ENCODE assay signal across 31 cellular contexts in the genomic region with DNA sequence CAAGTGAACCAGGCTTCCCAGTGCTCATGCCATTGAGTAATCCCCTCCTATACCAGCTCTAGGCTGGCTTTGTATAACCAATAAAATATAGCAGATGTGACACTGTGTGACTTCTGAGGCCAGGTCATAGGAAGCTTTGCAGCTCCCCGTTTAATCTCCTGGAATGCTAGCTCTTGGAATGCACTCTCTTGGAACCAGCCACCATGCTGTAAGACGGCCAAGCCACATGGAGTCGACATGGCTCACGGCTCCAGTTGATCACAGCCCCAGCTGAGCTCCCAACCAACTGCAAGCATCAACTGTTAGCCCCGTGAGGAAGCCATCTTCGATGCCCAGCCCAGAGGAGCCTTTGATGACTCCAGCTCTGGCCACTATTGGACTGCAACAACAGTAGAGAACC.
DNase-seq lines count a peak whose midpoint lies in the region; ATAC-seq and TF ChIP-seq lines count a peak whose summit lies in the region.
"Had no signal": no experiment of that assay in that cellular context is flagged by ENCODE, and none has a peak within 500 bp of the region (broad histone marks: within the 10 kb centered on the region; RNA-seq: fewer than 3 reads in every experiment).

No MANE protein-coding gene starts in this region.

- BruUV-seq in MCF 10A (replicated peaks; lab: Mats Ljungman, UMichigan): no TSS peak

- no peaks in the 10 kb centered on the region for H3K4me1 ChIP-seq in breast epithelium
- H3K4me1 ChIP-seq in skeletal muscle tissue (ENCODE audit: control insufficient read depth in 3 of 3, insufficient read depth in 3 of 3, low read length in 3 of 3): peaks cover 10 to 11% (median 11%) of the 10 kb centered on the region in 3 donors
- H3K4me1 ChIP-seq: body of pancreas, tibial artery had no signal

- no peak overlapping the region for H3K4me3 Mint-ChIP-seq in MCF 10A (ENCODE audit: unreplicated experiment)
- H3K4me3 Mint-ChIP-seq: activated CD4-positive, alpha-beta T cell treated with anti-CD3 and anti-CD28 coated beads, Interleukin-2, amount 10 ng/mL, durations not matched to agents 7 days and 5 days; activated T-cell treated with anti-CD3 and anti-CD28 coated beads, Interleukin-2, amount 50 U/mL, for 72 hours; CD8-positive, alpha-beta T cell; naive thymus-derived CD4-positive, alpha-beta T cell had no signal

- H3K36me3 ChIP-seq in breast epithelium: no peaks in the 10 kb centered on the region
- no peaks in the 10 kb centered on the region for H3K36me3 ChIP-seq in skeletal muscle tissue (ENCODE audit: control insufficient read depth in 3 of 3, insufficient read depth in 3 of 3, low read length in 3 of 3)
- H3K36me3 ChIP-seq: stomach, tibial artery had no signal

- POLR2A ChIA-PET in MCF 10A (lab: Yijun Ruan, JAX): interaction anchor here (1.5 to 28.1 kb wide), 6 partner anchors 8 to 253 kb away, joined by 3 to 1127 read pairs (median 151); partner anchors contain the start of gene ADRB2

- DNase-seq in MCF 10A (ENCODE audit: unreplicated experiment) (no peak), breast epithelium (ENCODE audit: low spot score in 2 of 2) (no peak), RPMI7951 (ENCODE audit: low read depth) (peak; percentile 71), fibroblast of villous mesenchyme (ENCODE audit: low read depth) (peak; percentile 42), GDM1 (lab: John Stamatoyannopoulos, UW) (no peak), HK-2 (ENCODE audit: unreplicated experiment) (no peak)
- DNase-seq: 8988T; activated CD4-positive, alpha-beta T cell treated with anti-CD3 and anti-CD28 coated beads, Interleukin-2, amount 10 ng/mL, durations not matched to agents 7 days and 5 days; activated naive CD4-positive, alpha-beta T cell; AML-193; body of pancreas; CD8-positive, alpha-beta T cell; foreskin melanocyte; left colon; MM.1S; naive thymus-derived CD4-positive, alpha-beta T cell; NCI-H2081 treated with DMSO at 0.1 percent for 48 hours; NCI-H69; occipital lobe; SHP77; small intestine; stimulated activated CD4-positive, alpha-beta T cell treated with anti-CD3 and anti-CD28 coated beads, Interleukin-1b, Interleukin-23, amount 100 ng/mL, for 48 hours; stimulated activated CD8-positive, alpha-beta memory T cell treated with anti-CD3 and anti-CD28 coated beads, Interleukin-4, amount 100 ng/mL, for 48 hours; stomach; T-helper 9 cell; tibial artery had no signal

- peaks cover 57% of the 10 kb centered on the region for H3K4me1 Mint-ChIP-seq in MCF 10A (ENCODE audit: insufficient read depth, unreplicated experiment)
- H3K4me1 Mint-ChIP-seq: activated CD4-positive, alpha-beta T cell treated with anti-CD3 and anti-CD28 coated beads, Interleukin-2, amount 10 ng/mL, durations not matched to agents 7 days and 5 days had no signal

- TF ChIP-seq POLR2A in breast epithelium (IDR thresholded peaks at IDR 0.05): no peak

- TF ChIP-seq CTCF in MCF 10A (IDR thresholded peaks at IDR 0.05; ENCODE audit: unreplicated experiment) (no peak), breast epithelium (IDR thresholded peaks at IDR 0.05) (no peak), fibroblast of villous mesenchyme (IDR thresholded peaks at IDR 0.05; ENCODE audit: insufficient read depth, low read depth, low read length) (no peak)

- no peaks in the 10 kb centered on the region for H3K27me3 ChIP-seq in breast epithelium
- H3K27me3 ChIP-seq in skeletal muscle tissue (ENCODE audit: control insufficient read depth in 3 of 3, insufficient read depth in 3 of 3, low read length in 3 of 3): no peaks in the 10 kb centered on the region
- H3K27me3 ChIP-seq: body of pancreas, stomach, tibial artery had no signal

- H3K9me3 Mint-ChIP-seq in MCF 10A (ENCODE audit: unreplicated experiment): no peaks in the 10 kb centered on the region
- H3K9me3 Mint-ChIP-seq: activated CD4-positive, alpha-beta T cell treated with anti-CD3 and anti-CD28 coated beads, Interleukin-2, amount 10 ng/mL, durations not matched to agents 7 days and 5 days; activated T-cell treated with anti-CD3 and anti-CD28 coated beads, Interleukin-2, amount 50 U/mL, for 72 hours had no signal

- no peak overlapping the region for H3K4me3 ChIP-seq in breast epithelium
- no peak overlapping the region for H3K4me3 ChIP-seq in fibroblast of villous mesenchyme (ENCODE audit: low read depth, low read length)
- no peak overlapping the region for H3K4me3 ChIP-seq in skeletal muscle tissue (ENCODE audit: low read length in 3 of 3)
- H3K4me3 ChIP-seq: body of pancreas, K562, stomach, tibial artery had no signal

- no peak overlapping the region for H3K9ac ChIP-seq in skeletal muscle tissue (ENCODE audit: low read depth in 1 of 3, low read length in 3 of 3)

- CTCF ChIA-PET in MCF 10A (lab: Yijun Ruan, JAX): interaction anchor here (0.6 to 38.9 kb wide), 13 partner anchors 5 to 607 kb away, joined by 3 to 1118 read pairs (median 8); no protein-coding TSS in a partner anchor

- H3K27ac ChIP-seq in breast epithelium: no peak overlapping the region
- H3K27ac ChIP-seq in skeletal muscle tissue (ENCODE audit: low read depth, low read length): peak overlapping the region; percentile 40
- H3K27ac ChIP-seq: body of pancreas, tibial artery, VCaP had no signal

- H3K36me3 Mint-ChIP-seq in MCF 10A (ENCODE audit: insufficient read depth, unreplicated experiment): peaks cover 5% of the 10 kb centered on the region
- H3K36me3 Mint-ChIP-seq: CD8-positive, alpha-beta T cell; naive thymus-derived CD4-positive, alpha-beta T cell had no signal

- ATAC-seq in GM21526 (IDR thresholded peaks at IDR 0.05; ENCODE audit: low FRiP score, unreplicated experiment): no peak
- ATAC-seq: body of pancreas; CD8-positive, alpha-beta T cell; K562; left colon; naive thymus-derived CD4-positive, alpha-beta T cell had no signal

- H3K9me3 ChIP-seq in breast epithelium: no peaks in the 10 kb centered on the region
- no peaks in the 10 kb centered on the region for H3K9me3 ChIP-seq in skeletal muscle tissue (ENCODE audit: control insufficient read depth in 3 of 3, low read length in 3 of 3)
- H3K9me3 ChIP-seq: body of pancreas, stomach, tibial artery had no signal

- intact Hi-C loops in MCF 10A (cut with micrococcal nuclease) (no loop called here), breast epithelium (cut with DNase I; ENCODE audit: low total_unique reads) (loop anchor here (5.0 kb wide), 1 partner anchor 366 kb away; no protein-coding TSS in a partner anchor)

- no peaks in the 10 kb centered on the region for H3K27me3 Mint-ChIP-seq in MCF 10A (ENCODE audit: insufficient read depth, unreplicated experiment)

- peak overlapping the region; percentile 95 for H3K27ac Mint-ChIP-seq in MCF 10A (ENCODE audit: low read depth, unreplicated experiment)
- H3K27ac Mint-ChIP-seq: activated CD4-positive, alpha-beta T cell treated with anti-CD3 and anti-CD28 coated beads, Interleukin-2, amount 10 ng/mL, durations not matched to agents 7 days and 5 days; activated T-cell treated with anti-CD3 and anti-CD28 coated beads, Interleukin-2, amount 50 U/mL, for 72 hours; CD8-positive, alpha-beta T cell; naive thymus-derived CD4-positive, alpha-beta T cell had no signal

Comparison
In these comparisons a context has a peak if more than half of its experiments do, and no peak if none do; other contexts are left out.
1. DNase-seq: peak in RPMI7951 (single experiment) and fibroblast of villous mesenchyme (single experiment); none in MCF 10A (single experiment), breast epithelium (0 of 2), GDM1 (single experiment) and HK-2 (single experiment).